Comparison of ENCODE assay signal across 23 cellular contexts in genomic region chr5:59139695-59140094, GRCh38.
DNase-seq lines count a peak whose midpoint lies in the region; ATAC-seq, FAIRE-seq and TF ChIP-seq lines count a peak whose summit lies in the region.
"Had no signal": no experiment of that assay in that cellular context is flagged by ENCODE, and none has a peak within 500 bp of the region (broad histone marks: within the 10 kb centered on the region; RNA-seq: fewer than 3 reads in every experiment).

No MANE protein-coding gene starts in this region.

- intact Hi-C loops in psoas muscle (cut with DNase I) (no loop called here), Caco-2 (cut with micrococcal nuclease; ENCODE audit: unreplicated experiment) (no loop called here)

- H3K4me3 Mint-ChIP-seq in Caco-2 (ENCODE audit: unreplicated experiment), result no peak overlapping the region
- H3K4me3 Mint-ChIP-seq: CD4-positive, alpha-beta memory T cell; T-helper 17 cell had no signal

- CTCF ChIA-PET in Caco-2 (lab: Charles Lee), result no interaction called here

- H3K36me3 Mint-ChIP-seq in Caco-2 (ENCODE audit: insufficient read depth, unreplicated experiment), result no peaks in the 10 kb centered on the region
- H3K36me3 Mint-ChIP-seq: CD4-positive, alpha-beta memory T cell had no signal

- H3K27ac ChIP-seq in psoas muscle, result peak overlapping the region; percentile 83

- no peaks in the 10 kb centered on the region for H3K27me3 Mint-ChIP-seq in Caco-2 (ENCODE audit: insufficient read depth, unreplicated experiment)
- H3K27me3 Mint-ChIP-seq: T-helper 17 cell had no signal

- FAIRE-seq in GM12891 (lab: Jason Lieb, UNC), result no peak
- FAIRE-seq: A204.1, RCC 7860 had no signal

- H3K9me3 ChIP-seq in psoas muscle, result no peaks in the 10 kb centered on the region
- no peaks in the 10 kb centered on the region for H3K9me3 ChIP-seq in Caco-2

- no peaks in the 10 kb centered on the region for H3K36me3 ChIP-seq in psoas muscle (ENCODE audit: insufficient read depth in 1 of 2, low read depth in 1 of 2)
- H3K36me3 ChIP-seq in Caco-2 (ENCODE audit: control insufficient read depth, insufficient read depth, low read length), result no peaks in the 10 kb centered on the region

- BruUV-seq in Caco-2 (replicated peaks; lab: Mats Ljungman, UMichigan), result no TSS peak

- H3K4me1 Mint-ChIP-seq in Caco-2 (ENCODE audit: low read depth, unreplicated experiment), result peaks cover 6% of the 10 kb centered on the region

- WGBS in psoas muscle, 3 donors, result 52 to 95% (median 86%) methylated on average over 1 of the region's 1 CpG

- no peak overlapping the region for H3K27ac Mint-ChIP-seq in Caco-2 (ENCODE audit: unreplicated experiment)
- H3K27ac Mint-ChIP-seq: CD4-positive, alpha-beta memory T cell; T-helper 17 cell had no signal

- no peak for TF ChIP-seq CTCF in psoas muscle (IDR thresholded peaks at IDR 0.05)
- TF ChIP-seq CTCF in Caco-2 (IDR thresholded peaks at IDR 0.05; ENCODE audit: insufficient read depth in 1 of 2, low read depth in 1 of 2, low read length in 1 of 2, severe bottlenecking in 1 of 2, unreplicated experiment in 1 of 2), result no peak

- no peaks in the 10 kb centered on the region for H3K9me3 Mint-ChIP-seq in Caco-2 (ENCODE audit: unreplicated experiment)
- H3K9me3 Mint-ChIP-seq: CD4-positive, alpha-beta memory T cell had no signal

- H3K4me3 ChIP-seq in psoas muscle (no peak overlapping the region), Caco-2 (ENCODE audit: low read depth, low read length) (no peak overlapping the region)

- POLR2A ChIA-PET in Caco-2 (lab: Charles Lee), result no interaction called here

- no peaks in the 10 kb centered on the region for H3K27me3 ChIP-seq in psoas muscle (ENCODE audit: insufficient read depth in 3 of 3, low read length in 2 of 3)
- H3K27me3 ChIP-seq in Caco-2 (replicated peaks; ENCODE audit: control insufficient read depth, insufficient read depth, low read length), result no peaks in the 10 kb centered on the region

- no peak for DNase-seq in GM12891 (ENCODE audit: insufficient read length, low spot score)
- no peak for DNase-seq in psoas muscle
- DNase-seq in AG08396 (ENCODE audit: low spot score), result no peak
- no peak for DNase-seq in NCI-H526 (lab: John Stamatoyannopoulos, UW)
- no peak for DNase-seq in inferior parietal cortex (ENCODE audit: extremely low spot score)
- DNase-seq in Caco-2, result no peak
- DNase-seq: Calu3; CD4-positive, alpha-beta memory T cell; DMS53; Kasumi-1; MM.1S; NCI-H1092; NCI-H1436 treated with DMSO at 0.1 percent for 48 hours; NCI-H2029 treated with DMSO at 0.1 percent for 48 hours; NCI-H2171 treated with DMSO at 0.1 percent for 48 hours; NCI-H446 treated with DMSO at 0.1 percent for 48 hours; NK-92 treated with Interleukin-12 subunit alpha and Interleukin-12 subunit beta, amount 100 ng/mL, for 24 hours; T-helper 17 cell had no signal

- peaks cover 63% of the 10 kb centered on the region for H3K4me1 ChIP-seq in psoas muscle
- 0 out of 2 replicates have a peak, but pooled peaks cover 7% of the 10 kb centered on the region for H3K4me1 ChIP-seq in Caco-2

- peak; percentile 44 for ATAC-seq in GM21529 (IDR thresholded peaks at IDR 0.05; ENCODE audit: unreplicated experiment)
- peak; percentile 41 for ATAC-seq in HG03039 (IDR thresholded peaks at IDR 0.05; ENCODE audit: unreplicated experiment)
- no peak for ATAC-seq in psoas muscle
- ATAC-seq: Right ventricle myocardium inferior, T-helper 17 cell had no signal

- TF ChIP-seq POLR2A in GM12891 (IDR thresholded peaks at IDR 0.05; ENCODE audit: low read depth, low read length), result no peak

TF ChIP-seq in GM12891, 5 proteins besides CTCF, POLR2A, EP300 and RAD21:
- TF ChIP-seq POLR2AphosphoS5 (IDR thresholded peaks at IDR 0.05; ENCODE audit: low read depth, low read length) (no peak), SPI1 (IDR thresholded peaks at IDR 0.05; ENCODE audit: low read depth, low read length) (peak; percentile 94), PAX5 (IDR thresholded peaks at IDR 0.05; ENCODE audit: insufficient read depth, low read length, severe bottlenecking) (no peak)

Comparison
In these comparisons a context has a peak if more than half of its experiments do, and no peak if none do; other contexts are left out.
1. ATAC-seq: peak in GM21529 (single experiment) and HG03039 (single experiment); none in psoas muscle (0 of 4).